Comparison of ENCODE assay signal across 18 cellular contexts in genomic region chr6:51814418-51814817, GRCh38.
DNase-seq lines count a peak whose midpoint lies in the region; ATAC-seq and FAIRE-seq lines count a peak whose summit lies in the region.
"Had no signal": no experiment of that assay in that cellular context is flagged by ENCODE, and none has a peak within 500 bp of the region (broad histone marks: within the 10 kb centered on the region; RNA-seq: fewer than 3 reads in every experiment).

No MANE protein-coding gene starts in this region.

- DNase-seq in NCI-H2081 (lab: John Stamatoyannopoulos, UW) (peak; percentile 45 to 77), NCI-H2081 treated with DMSO at 0.1 percent for 48 hours (lab: John Stamatoyannopoulos, UW) (no peak), NCI-H526 (lab: John Stamatoyannopoulos, UW) (peak; percentile 95 to 97), urothelium cell line (ENCODE audit: low spot score) (no peak), nucleus accumbens (lab: John Stamatoyannopoulos, UW) (no peak), HK-2 (ENCODE audit: unreplicated experiment) (no peak), OCI-M1 (lab: John Stamatoyannopoulos, UW) (no peak)
- DNase-seq: 8988T; activated CD4-positive, alpha-beta T cell treated with anti-CD3 and anti-CD28 coated beads for 4 hours; activated naive CD8-positive, alpha-beta T cell treated with anti-CD3 and anti-CD28 coated beads, Interleukin-2, amount 10 ng/mL, durations not matched to agents 7 days and 5 days; activated T-cell treated with anti-CD3 and anti-CD28 coated beads, Interleukin-2, amount 50 U/mL, for 1 hour; midbrain; NCI-H748 treated with DMSO at 0.1 percent for 48 hours; occipital lobe; stimulated activated CD4-positive, alpha-beta T cell treated with anti-CD3 and anti-CD28 coated beads, Interleukin-4, amount 100 ng/mL, for 4 hours; T-helper 2 cell had no signal

- FAIRE-seq in urothelium cell line (lab: Jason Lieb, UNC): peak; percentile 48

- ATAC-seq in HG03521 (IDR thresholded peaks at IDR 0.05; ENCODE audit: unreplicated experiment): peak; percentile 78
- ATAC-seq: gastroesophageal sphincter had no signal

Comparison
In these comparisons a context has a peak if more than half of its experiments do, and no peak if none do; other contexts are left out.
1. DNase-seq: peak in NCI-H2081 (2 of 2) and NCI-H526 (2 of 2); none in NCI-H2081 treated with DMSO at 0.1 percent for 48 hours (single experiment), urothelium cell line (single experiment), nucleus accumbens (0 of 56), HK-2 (single experiment) and OCI-M1 (single experiment).